ENCODE assay signal across 19 cellular contexts in genomic region chr11:126459691-126460404, GRCh38.
DNase-seq lines count a peak whose midpoint lies in the region; ATAC-seq and TF ChIP-seq lines count a peak whose summit lies in the region.
"Had no signal": no experiment of that assay in that cellular context is flagged by ENCODE, and none has a peak within 500 bp of the region (broad histone marks: within the 10 kb centered on the region; RNA-seq: fewer than 3 reads in every experiment).

No MANE protein-coding gene starts in this region.

- no peaks in the 10 kb centered on the region for H3K9me3 ChIP-seq in mucosa of descending colon

- peak overlapping the region in 1 of 2 donors; percentile 27 for H3K27ac Mint-ChIP-seq in stimulated activated naive CD8-positive, alpha-beta T cell treated with anti-CD3 and anti-CD28 coated beads, Interleukin-15, amount 100 ng/mL, for 72 hours
- H3K27ac Mint-ChIP-seq: activated CD8-positive, alpha-beta memory T cell treated with anti-CD3 and anti-CD28 coated beads, Interleukin-2, amount 10 ng/mL, durations not matched to agents 7 days and 5 days; activated naive CD8-positive, alpha-beta T cell treated with anti-CD3 and anti-CD28 coated beads, Interleukin-2, amount 50 U/mL, for 24 hours; B cell; dendritic cell treated with granulocyte-macrophage colony-stimulating factor and Interleukin-4, amounts not matched to agents 40 ng/mL and 50 ng/mL, for 4 days; natural killer cell treated with Interleukin-12 subunit alpha and Interleukin-12 subunit beta and Interleukin-15 and Interleukin-18, amount 100 ng/mL, for 72 hours had no signal

- CTCF ChIA-PET in AG04449 (lab: Yijun Ruan, JAX) = interaction anchor here (0.8 to 12.8 kb wide), 7 partner anchors 9 to 531 kb away, joined by 3 to 135 read pairs (median 4); no protein-coding TSS in a partner anchor

- peaks cover 8% of the 10 kb centered on the region for H3K4me1 Mint-ChIP-seq in stimulated activated naive CD8-positive, alpha-beta T cell treated with anti-CD3 and anti-CD28 coated beads, Interleukin-15, amount 100 ng/mL, for 72 hours

- no peaks in the 10 kb centered on the region for H3K27me3 Mint-ChIP-seq in stimulated activated naive CD8-positive, alpha-beta T cell treated with anti-CD3 and anti-CD28 coated beads, Interleukin-15, amount 100 ng/mL, for 72 hours
- H3K27me3 Mint-ChIP-seq: activated naive CD8-positive, alpha-beta T cell treated with anti-CD3 and anti-CD28 coated beads, Interleukin-2, amount 50 U/mL, for 24 hours; natural killer cell treated with Interleukin-12 subunit alpha and Interleukin-12 subunit beta and Interleukin-15 and Interleukin-18, amount 100 ng/mL, for 72 hours had no signal

- TF ChIP-seq CTCF in AG04449 (IDR thresholded peaks at IDR 0.05; ENCODE audit: insufficient read depth, low read length, missing control alignments) (no peak), mucosa of descending colon (IDR thresholded peaks at IDR 0.05) (no peak)

- DNase-seq in AG04449 (ENCODE audit: low read depth, low spot score) (peak; percentile 10), HCEC 1CT (peak; percentile 54), fibroblast of gingiva (ENCODE audit: low read depth) (peak; percentile 83), mucosa of descending colon (peak in 1 of 3 donors; percentile 43)
- no peak for DNase-seq in stimulated activated naive CD8-positive, alpha-beta T cell treated with anti-CD3 and anti-CD28 coated beads, Interleukin-15, amount 100 ng/mL, for 72 hours
- DNase-seq: activated CD8-positive, alpha-beta memory T cell treated with anti-CD3 and anti-CD28 coated beads, Interleukin-2, amount 10 ng/mL, durations not matched to agents 7 days and 5 days; activated naive CD8-positive, alpha-beta T cell treated with anti-CD3 and anti-CD28 coated beads, Interleukin-2, amount 50 U/mL, for 24 hours; DND-41; left cardiac atrium; NCI-H1092 treated with DMSO at 0.1 percent for 48 hours; OCI-M1; WERI-Rb-1 had no signal

- intact Hi-C loops in mucosa of descending colon (cut with DNase I, micrococcal nuclease) = no loop called here

- H3K36me3 ChIP-seq in mucosa of descending colon (ENCODE audit: low read depth) = no peaks in the 10 kb centered on the region
- H3K36me3 ChIP-seq: WERI-Rb-1 had no signal

- H3K4me3 ChIP-seq in AG04449 (ENCODE audit: low read depth, low read length) (no peak overlapping the region), mucosa of descending colon (no peak overlapping the region)
- H3K4me3 ChIP-seq: GM12878 had no signal

- no peak overlapping the region for H3K4me3 Mint-ChIP-seq in stimulated activated naive CD8-positive, alpha-beta T cell treated with anti-CD3 and anti-CD28 coated beads, Interleukin-15, amount 100 ng/mL, for 72 hours
- H3K4me3 Mint-ChIP-seq: activated CD8-positive, alpha-beta memory T cell treated with anti-CD3 and anti-CD28 coated beads, Interleukin-2, amount 10 ng/mL, durations not matched to agents 7 days and 5 days; activated naive CD8-positive, alpha-beta T cell treated with anti-CD3 and anti-CD28 coated beads, Interleukin-2, amount 50 U/mL, for 24 hours; B cell; dendritic cell treated with granulocyte-macrophage colony-stimulating factor and Interleukin-4, amounts not matched to agents 40 ng/mL and 50 ng/mL, for 4 days; natural killer cell treated with Interleukin-12 subunit alpha and Interleukin-12 subunit beta and Interleukin-15 and Interleukin-18, amount 100 ng/mL, for 72 hours had no signal

- POLR2A ChIA-PET in AG04449 (lab: Yijun Ruan, JAX) = no interaction called here

- ATAC-seq in mucosa of descending colon (peak; percentile 17), GM18867 (IDR thresholded peaks at IDR 0.05; ENCODE audit: unreplicated experiment) (no peak), HG03025 (IDR thresholded peaks at IDR 0.05; ENCODE audit: low FRiP score, unreplicated experiment) (no peak), HG03039 (IDR thresholded peaks at IDR 0.05; ENCODE audit: unreplicated experiment) (no peak)
- no peak for ATAC-seq in stimulated activated naive CD8-positive, alpha-beta T cell treated with anti-CD3 and anti-CD28 coated beads, Interleukin-15, amount 100 ng/mL, for 72 hours
- ATAC-seq: activated CD8-positive, alpha-beta memory T cell treated with anti-CD3 and anti-CD28 coated beads, Interleukin-2, amount 10 ng/mL, durations not matched to agents 7 days and 5 days; activated naive CD8-positive, alpha-beta T cell treated with anti-CD3 and anti-CD28 coated beads, Interleukin-2, amount 50 U/mL, for 24 hours; GM12878; natural killer cell treated with Interleukin-12 subunit alpha and Interleukin-12 subunit beta and Interleukin-15 and Interleukin-18, amount 100 ng/mL, for 72 hours had no signal

- no peaks in the 10 kb centered on the region for H3K4me1 ChIP-seq in mucosa of descending colon (ENCODE audit: low read depth)

- peaks cover 0 to 4% of the 10 kb centered on the region in 2 donors for H3K9me3 Mint-ChIP-seq in stimulated activated naive CD8-positive, alpha-beta T cell treated with anti-CD3 and anti-CD28 coated beads, Interleukin-15, amount 100 ng/mL, for 72 hours
- H3K9me3 Mint-ChIP-seq: activated naive CD8-positive, alpha-beta T cell treated with anti-CD3 and anti-CD28 coated beads, Interleukin-2, amount 50 U/mL, for 24 hours; dendritic cell treated with granulocyte-macrophage colony-stimulating factor and Interleukin-4, amounts not matched to agents 40 ng/mL and 50 ng/mL, for 4 days; natural killer cell treated with Interleukin-12 subunit alpha and Interleukin-12 subunit beta and Interleukin-15 and Interleukin-18, amount 100 ng/mL, for 72 hours had no signal

Comparison
In these comparisons a context has a peak if more than half of its experiments do, and no peak if none do; other contexts are left out.
1. DNase-seq: peak in AG04449 (single experiment), HCEC 1CT (single experiment) and fibroblast of gingiva (single experiment); none in stimulated activated naive CD8-positive, alpha-beta T cell treated with anti-CD3 and anti-CD28 coated beads, Interleukin-15, amount 100 ng/mL, for 72 hours (0 of 2).